ENCODE assay signal across 8 cellular contexts in genomic region chr1:25245809-25246599, GRCh38. TPM values are rescaled to one million over a fixed set of nuclear protein-coding genes. Genes with fewer than 3 reads are reported as not detected.
DNase-seq lines count a peak whose midpoint lies in the region; ATAC-seq lines count a peak whose summit lies in the region.

No MANE protein-coding gene starts in this region.

- H3K4me1 ChIP-seq in NT2/D1 (ENCODE audit: insufficient read depth, insufficient read length), result peaks cover 4% of the 10 kb centered on the region
- peaks cover 22 to 30% of the 10 kb centered on the region in 2 donors for H3K4me1 ChIP-seq in duodenal mucosa (ENCODE audit: control insufficient read depth in 1 of 2, insufficient read depth in 2 of 2, low read length in 2 of 2)
- H3K4me1 ChIP-seq in mononuclear cell (ENCODE audit: insufficient read depth, low read length), result peaks cover 43% of the 10 kb centered on the region

- H3K9ac ChIP-seq in NT2/D1 (ENCODE audit: insufficient read length, low read depth) (peak overlapping the region; percentile 100), duodenal mucosa (ENCODE audit: low read depth in 1 of 2, low read length in 2 of 2) (peak overlapping the region; percentile 99)

- peak overlapping the region; percentile 100 for H3K4me3 ChIP-seq in NT2/D1 (ENCODE audit: insufficient read length, low read depth)
- H3K4me3 ChIP-seq in duodenal mucosa (ENCODE audit: low read depth in 1 of 2, low read length in 2 of 2), result peak overlapping the region; percentile 87 to 98
- peak overlapping the region; percentile 99 for H3K4me3 ChIP-seq in mononuclear cell (ENCODE audit: low read length)

- no peaks in the 10 kb centered on the region for H3K27me3 ChIP-seq in NT2/D1 (ENCODE audit: insufficient read depth, insufficient read length)
- no peaks in the 10 kb centered on the region for H3K27me3 ChIP-seq in duodenal mucosa (ENCODE audit: control insufficient read depth in 1 of 2, insufficient read depth in 2 of 2, low read length in 2 of 2)
- no peaks in the 10 kb centered on the region for H3K27me3 ChIP-seq in mononuclear cell (ENCODE audit: insufficient read depth, low read length)

- peaks cover 57% of the 10 kb centered on the region for H3K36me3 ChIP-seq in NT2/D1 (ENCODE audit: insufficient read depth, insufficient read length, low read length)
- H3K36me3 ChIP-seq in duodenal mucosa (ENCODE audit: control insufficient read depth in 1 of 2, insufficient read depth in 2 of 2, low read length in 2 of 2), result peaks cover 23 to 47% of the 10 kb centered on the region in 2 donors

- no peak for ATAC-seq in activated CD4-positive, CD25-positive, alpha-beta regulatory T cell treated with anti-CD3 and anti-CD28 coated beads, Interleukin-2, amount 50 U/mL, for 24 hours
- no peak for ATAC-seq in HG03045 (IDR thresholded peaks at IDR 0.05; ENCODE audit: unreplicated experiment)

- DNase-seq in activated CD4-positive, CD25-positive, alpha-beta regulatory T cell treated with anti-CD3 and anti-CD28 coated beads, Interleukin-2, amount 50 U/mL, for 72 hours, result peak; percentile 50
- DNase-seq in NT2/D1 (ENCODE audit: low read depth, low spot score) (no peak), NCI-H2107 treated with DMSO at 0.1 percent for 48 hours (lab: John Stamatoyannopoulos, UW; ENCODE audit: unreplicated experiment) (no peak)
- DNase-seq in stimulated activated CD4-positive, alpha-beta T cell treated with anti-CD3 and anti-CD28 coated beads, Interleukin-4, amount 100 ng/mL, for 4 hours, result no peak

- H3K9me3 ChIP-seq in NT2/D1 (ENCODE audit: insufficient read depth, low read length) (no peaks in the 10 kb centered on the region), duodenal mucosa (ENCODE audit: control insufficient read depth in 1 of 2, low read length in 2 of 2) (no peaks in the 10 kb centered on the region), mononuclear cell (ENCODE audit: low read depth, low read length) (no peaks in the 10 kb centered on the region)

- peak overlapping the region; percentile 100 for H3K27ac ChIP-seq in duodenal mucosa (ENCODE audit: low read depth, low read length)

RNA-seq across cellular contexts. Expression of gene RSRP1, which starts 1.2 kb away (rescaled TPM):
- total RNA-seq in mononuclear cell, result 292 TPM

RNA-seq across cellular contexts. Expression of gene SYF2, which starts 13.7 kb away (rescaled TPM):
- total RNA-seq in mononuclear cell, result 98.0 TPM

RNA-seq across cellular contexts. Expression of gene RHD, which starts 26.3 kb away (rescaled TPM):
- total RNA-seq in mononuclear cell, result 1.2 TPM
